Comparison of ENCODE assay signal across 8 cellular contexts in the genomic region with DNA sequence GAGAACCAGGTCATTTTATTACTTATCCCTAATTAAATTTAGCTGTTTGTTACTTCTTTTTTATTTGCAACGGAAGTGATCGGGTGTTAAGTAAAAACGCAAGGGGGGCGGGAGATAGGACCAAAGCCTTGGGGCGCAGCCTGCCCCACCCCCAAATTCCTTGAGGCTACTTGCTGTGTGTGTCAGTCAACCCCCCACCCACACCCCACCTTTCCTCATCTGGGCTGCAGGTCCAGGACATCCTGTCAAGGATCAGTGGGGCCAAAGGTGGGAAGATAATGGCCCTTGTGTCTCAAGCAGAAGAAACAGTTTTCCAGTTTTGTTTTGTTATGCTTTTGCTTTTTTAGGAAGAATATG. TPM values are rescaled to one million over a fixed set of nuclear protein-coding genes. Genes with fewer than 3 reads are reported as not detected.
DNase-seq lines count a peak whose midpoint lies in the region; FAIRE-seq and TF ChIP-seq lines count a peak whose summit lies in the region.

No MANE protein-coding gene starts in this region.

- TF ChIP-seq CTCF in astrocyte (IDR thresholded peaks at IDR 0.05; ENCODE audit: insufficient read depth, low read depth, low read length) (no peak), kidney (IDR thresholded peaks at IDR 0.05; ENCODE audit: borderline replicate concordance, extremely low read depth, insufficient read depth) (no peak)

- H3K4me1 Mint-ChIP-seq in astrocyte (ENCODE audit: low read depth, unreplicated experiment), result peaks cover 21% of the 10 kb centered on the region

- FAIRE-seq in astrocyte (lab: Jason Lieb, UNC), result no peak
- no peak for FAIRE-seq in kidney (lab: Jason Lieb, UNC)
- no peak for FAIRE-seq in GM12891 (lab: Jason Lieb, UNC)

- peak overlapping the region; percentile 96 for H3K4me2 ChIP-seq in astrocyte (ENCODE audit: low read length)

- H2AFZ ChIP-seq in astrocyte (ENCODE audit: low read depth, low read length), result peak overlapping the region; percentile 71

- H3K4me3 Mint-ChIP-seq in astrocyte (ENCODE audit: unreplicated experiment), result peak overlapping the region; percentile 84

- peaks cover 12% of the 10 kb centered on the region for H3K79me2 ChIP-seq in astrocyte (ENCODE audit: insufficient read depth, low read length)

- H3K4me1 ChIP-seq in HUES64 (ENCODE audit: insufficient read depth, low read length), result peaks cover 43% of the 10 kb centered on the region
- peaks cover 27% of the 10 kb centered on the region for H3K4me1 ChIP-seq in astrocyte (ENCODE audit: insufficient read depth, low read length)
- H3K4me1 ChIP-seq in kidney (ENCODE audit: control insufficient read depth in 1 of 2, insufficient read depth in 1 of 2, low read depth in 1 of 2, low read length in 2 of 2), result peaks cover 4 to 12% of the 10 kb centered on the region in 2 donors
- H3K4me1 ChIP-seq in stomach smooth muscle (ENCODE audit: control insufficient read depth, insufficient read depth, low read length), result peaks cover 22% of the 10 kb centered on the region

- H3K27me3 ChIP-seq in HUES64 (ENCODE audit: insufficient read depth, low read length), result peaks cover 14% of the 10 kb centered on the region; the same call in 1 of the 2 replicates
- no peaks in the 10 kb centered on the region for H3K27me3 ChIP-seq in astrocyte (ENCODE audit: insufficient read depth, low read length)
- no peaks in the 10 kb centered on the region for H3K27me3 ChIP-seq in stomach smooth muscle (ENCODE audit: control insufficient read depth in 1 of 2, insufficient read depth in 2 of 2, low read length in 2 of 2)

- no CpG with 5 or more reads among the region's 5 CpGs for WGBS in HUES64

- H4K20me1 ChIP-seq in astrocyte (ENCODE audit: insufficient read depth, low read length), result peaks cover 8% of the 10 kb centered on the region

- DNase-seq in astrocyte (ENCODE audit: low read depth) (no peak), kidney (no peak), GOT3 (lab: John Stamatoyannopoulos, UW) (no peak), GM12891 (ENCODE audit: insufficient read length, low spot score) (no peak), SK-N-DZ (ENCODE audit: low spot score) (no peak), ecto neural progenitor cell (ENCODE audit: low spot score) (no peak)

- H3K36me3 ChIP-seq in HUES64 (ENCODE audit: insufficient read depth, low read length), result no peaks in the 10 kb centered on the region
- H3K36me3 ChIP-seq in astrocyte (ENCODE audit: insufficient read depth, low read length), result no peaks in the 10 kb centered on the region
- no peaks in the 10 kb centered on the region for H3K36me3 ChIP-seq in kidney (ENCODE audit: control insufficient read depth in 1 of 2, insufficient read depth in 2 of 2, low read length in 2 of 2)
- H3K36me3 ChIP-seq in stomach smooth muscle (ENCODE audit: control insufficient read depth in 2 of 2, insufficient read depth in 2 of 2, low read length in 2 of 2), result no peaks in the 10 kb centered on the region

- H3K9ac ChIP-seq in HUES64 (ENCODE audit: low read depth, low read length) (no peak overlapping the region), astrocyte (ENCODE audit: low read length) (peak overlapping the region; percentile 83), kidney (ENCODE audit: low read length in 2 of 2) (peak overlapping the region in 1 of 2 donors; percentile 66), stomach smooth muscle (ENCODE audit: low read length in 2 of 2) (peak overlapping the region; percentile 60 to 66)

- no peak for TF ChIP-seq POLR2A in GM12891 (IDR thresholded peaks at IDR 0.05; ENCODE audit: low read depth, low read length)

- H3K4me3 ChIP-seq in HUES64 (ENCODE audit: low read length), result peak overlapping the region; percentile 91
- peak overlapping the region; percentile 72 for H3K4me3 ChIP-seq in astrocyte (ENCODE audit: insufficient read depth, low read depth, low read length)
- H3K4me3 ChIP-seq in kidney (ENCODE audit: low read length in 2 of 2), result peak overlapping the region; percentile 63 to 74
- peak overlapping the region; percentile 60 to 95 for H3K4me3 ChIP-seq in stomach smooth muscle (ENCODE audit: low read length in 2 of 2)

- no peaks in the 10 kb centered on the region for H3K9me3 Mint-ChIP-seq in astrocyte (ENCODE audit: unreplicated experiment)

- H3K36me3 Mint-ChIP-seq in astrocyte (ENCODE audit: low read depth, unreplicated experiment), result no peaks in the 10 kb centered on the region

- H3K27ac ChIP-seq in HUES64 (ENCODE audit: low read depth, low read length) (no peak overlapping the region), astrocyte (ENCODE audit: low read depth, low read length) (no peak overlapping the region), kidney (ENCODE audit: low read depth in 2 of 2, low read length in 2 of 2) (peak overlapping the region; percentile 71 to 91), stomach smooth muscle (ENCODE audit: low read length) (peak overlapping the region; percentile 64)

- no peaks in the 10 kb centered on the region for H3K9me3 ChIP-seq in HUES64 (ENCODE audit: insufficient read depth, low read depth, low read length)
- H3K9me3 ChIP-seq in astrocyte (ENCODE audit: insufficient read depth, low read depth, low read length), result no peaks in the 10 kb centered on the region
- no peaks in the 10 kb centered on the region for H3K9me3 ChIP-seq in kidney (ENCODE audit: control insufficient read depth in 1 of 2, low read length in 2 of 2)
- H3K9me3 ChIP-seq in stomach smooth muscle (ENCODE audit: control insufficient read depth in 2 of 2, low read length in 2 of 2), result no peaks in the 10 kb centered on the region

- intact Hi-C loops in kidney (cut with DNase I), result no loop called here

- H3K27ac Mint-ChIP-seq in astrocyte (ENCODE audit: unreplicated experiment), result no peak overlapping the region

- H3K27me3 Mint-ChIP-seq in astrocyte (ENCODE audit: low read depth, unreplicated experiment), result no peaks in the 10 kb centered on the region

TF ChIP-seq in GM12891, 5 proteins besides CTCF, POLR2A, EP300 and RAD21:
- TF ChIP-seq POU2F2 (IDR thresholded peaks at IDR 0.05; ENCODE audit: low read depth, low read length) (no peak), TAF1 (IDR thresholded peaks at IDR 0.05; ENCODE audit: low read depth, low read length) (no peak), PAX5 (IDR thresholded peaks at IDR 0.05; ENCODE audit: insufficient read depth, low read length, severe bottlenecking) (no peak), SPI1 (IDR thresholded peaks at IDR 0.05; ENCODE audit: low read depth, low read length) (no peak), POLR2AphosphoS5 (IDR thresholded peaks at IDR 0.05; ENCODE audit: low read depth, low read length) (no peak)

RNA-seq across cellular contexts. Expression of a gene that starts 1.2 kb away (rescaled TPM):
- polyA plus RNA-seq in HUES64 (2013, experiment 1 of 2), result 21.4 TPM
- 20.2 TPM for polyA plus RNA-seq in HUES64 (2013, experiment 2 of 2)
- total RNA-seq in astrocyte, result 8.8 and 10.4 TPM in 2 replicates
- 54.6 TPM for total RNA-seq in kidney
- polyA plus RNA-seq in kidney (ENCODE audit: insufficient read depth, low read depth, low replicate concordance), result 8.6 TPM
- 3.0 TPM for polyA plus RNA-seq in GM12891 (2012; ENCODE audit: low read depth, missing spikeins)
- 0.42 TPM in 2 replicates for polyA plus RNA-seq in SK-N-DZ (2014; cell fraction: cytosol; rRNA removed)
- 0.17 and 0.37 TPM in 2 replicates for polyA plus RNA-seq in SK-N-DZ (2014; cell fraction: nucleus; rRNA removed)

Comparison
In these comparisons a context has a peak if more than half of its experiments do, and no peak if none do; other contexts are left out.
1. H3K27ac ChIP-seq: peak in kidney (2 of 2) and stomach smooth muscle (single experiment); none in HUES64 (single experiment) and astrocyte (single experiment).
2. Peak in every context shown above with its lines, with median percentiles within 50 percentile points of each other: H3K4me3 ChIP-seq.